In genomic region chr7:44967571-44968446, GRCh38 we compare ENCODE assay signal across 9 cellular contexts. TPM values are rescaled to one million over a fixed set of nuclear protein-coding genes. Genes with fewer than 3 reads are reported as not detected.
DNase-seq lines count a peak whose midpoint lies in the region; ATAC-seq and TF ChIP-seq lines count a peak whose summit lies in the region.
"Had no signal": no experiment of that assay in that cellular context is flagged by ENCODE, and none has a peak within 500 bp of the region (broad histone marks: within the 10 kb centered on the region; RNA-seq: fewer than 3 reads in every experiment).

No MANE protein-coding gene starts in this region.

- H3K56ac ChIP-seq in IMR-90 (ENCODE audit: extremely low read depth, insufficient read depth, low read length), result no peak overlapping the region

- no peak overlapping the region for H3K4me3 ChIP-seq in CD8-positive, alpha-beta memory T cell (ENCODE audit: low read length)
- no peak overlapping the region for H3K4me3 ChIP-seq in IMR-90 (ENCODE audit: insufficient read depth, low read depth, low read length)
- H3K4me3 ChIP-seq in neural progenitor cell, result no peak overlapping the region

- no peak for ATAC-seq in IMR-90 (ENCODE audit: low read depth)
- ATAC-seq in GM21529 (IDR thresholded peaks at IDR 0.05; ENCODE audit: unreplicated experiment), result no peak
- ATAC-seq in HG02798 (IDR thresholded peaks at IDR 0.05; ENCODE audit: poor library complexity, unreplicated experiment), result no peak

- H2AK5ac ChIP-seq in IMR-90 (ENCODE audit: low read depth, low read length), result no peak overlapping the region

- no peak overlapping the region for H2BK15ac ChIP-seq in IMR-90 (ENCODE audit: low read depth, low read length)

- peak overlapping the region; percentile 71 for H2AFZ ChIP-seq in IMR-90 (replicated peaks; ENCODE audit: low read length, poor library complexity)
- peak overlapping the region; percentile 69 for H2AFZ ChIP-seq in neural progenitor cell (replicated peaks)

- no peak overlapping the region for H3K4me2 ChIP-seq in IMR-90 (ENCODE audit: low read depth, low read length)
- no peak overlapping the region for H3K4me2 ChIP-seq in neural progenitor cell

- H3K23ac ChIP-seq in IMR-90 (ENCODE audit: low read depth, low read length), result no peak overlapping the region

- peaks cover 22% of the 10 kb centered on the region for H3K36me3 ChIP-seq in CD8-positive, alpha-beta memory T cell (ENCODE audit: insufficient read depth, low read length)
- no peaks in the 10 kb centered on the region for H3K36me3 ChIP-seq in IMR-90 (ENCODE audit: control insufficient read depth, insufficient read depth, low read length)
- H3K36me3 ChIP-seq in neural progenitor cell, result no peaks in the 10 kb centered on the region

- H4K8ac ChIP-seq in IMR-90 (ENCODE audit: low read depth in 2 of 2, low read length in 2 of 2), result no peak overlapping the region

- peaks cover 0 to 15% (median 2%) of the 10 kb centered on the region in 3 donors for H3K4me1 Mint-ChIP-seq in CD8-positive, alpha-beta memory T cell
- H3K4me1 Mint-ChIP-seq in dendritic cell treated with granulocyte-macrophage colony-stimulating factor and Interleukin-4, amounts not matched to agents 40 ng/mL and 50 ng/mL, for 4 days (ENCODE audit: low read depth), result peaks cover 6% of the 10 kb centered on the region
- peaks cover 3% of the 10 kb centered on the region for H3K4me1 Mint-ChIP-seq in neural progenitor cell

- CTCF ChIA-PET in CD8-positive, alpha-beta memory T cell (lab: Charles Lee), result no interaction called here
- CTCF ChIA-PET in IMR-90 (lab: Yijun Ruan, JAX), result interaction anchor here (0.5 kb wide), 1 partner anchor 49 kb away, joined by 3 read pairs; no protein-coding TSS in a partner anchor

- H3K14ac ChIP-seq in IMR-90 (replicated peaks; ENCODE audit: low read depth, low read length), result no peak overlapping the region

- TF ChIP-seq CTCF in IMR-90 (conservative IDR thresholded peaks at IDR 0.05; ENCODE audit: low read depth, low read length), result peak; percentile 34
- peak; percentile 53 for TF ChIP-seq CTCF in neural progenitor cell (IDR thresholded peaks at IDR 0.05)
- TF ChIP-seq CTCF in GM13977 (IDR thresholded peaks at IDR 0.05; ENCODE audit: extremely low read depth, insufficient read depth, missing control alignments), result no peak

- H3K18ac ChIP-seq in IMR-90 (ENCODE audit: low read depth, low read length), result no peak overlapping the region

- 58% methylated on average over 10 of the region's 18 CpGs; no CpG with 5 or more reads in 1 of the 2 experiments for WGBS in IMR-90 (ENCODE audit: extremely low coverage in 2 of 2, insufficient read length in 1 of 2), 2 experiments

- no peak overlapping the region for H3K27ac ChIP-seq in CD8-positive, alpha-beta memory T cell (ENCODE audit: low read depth, low read length)
- H3K27ac ChIP-seq in IMR-90 (ENCODE audit: insufficient read depth, low read length), result no peak overlapping the region
- no peak overlapping the region for H3K27ac ChIP-seq in neural progenitor cell
- H3K27ac ChIP-seq: HL-60 had no signal

- peaks cover 4 to 88% (median 5%) of the 10 kb centered on the region in 3 donors for H3K36me3 Mint-ChIP-seq in CD8-positive, alpha-beta memory T cell
- H3K36me3 Mint-ChIP-seq in dendritic cell treated with granulocyte-macrophage colony-stimulating factor and Interleukin-4, amounts not matched to agents 40 ng/mL and 50 ng/mL, for 4 days (ENCODE audit: low read depth), result peaks cover 100% of the 10 kb centered on the region
- H3K36me3 Mint-ChIP-seq in neural progenitor cell, result no peaks in the 10 kb centered on the region

- BruUV-seq in IMR-90 (replicated peaks; lab: Mats Ljungman, UMichigan), result no TSS peak

- H3K79me1 ChIP-seq in IMR-90 (ENCODE audit: low read depth in 1 of 2, low read length in 2 of 2), result no peaks in the 10 kb centered on the region

- H3K27ac Mint-ChIP-seq in CD8-positive, alpha-beta memory T cell, result peak overlapping the region in 7 of 8 donors; percentile 11 to 97 (median 79)
- peak overlapping the region; percentile 43 for H3K27ac Mint-ChIP-seq in dendritic cell treated with granulocyte-macrophage colony-stimulating factor and Interleukin-4, amounts not matched to agents 40 ng/mL and 50 ng/mL, for 4 days
- H3K27ac Mint-ChIP-seq in neural progenitor cell, result no peak overlapping the region

- POLR2A ChIA-PET in CD8-positive, alpha-beta memory T cell (lab: Charles Lee), result no interaction called here
- POLR2A ChIA-PET in IMR-90 (lab: Charles Lee; ENCODE audit: unreplicated experiment), result no interaction called here

- H3K79me2 ChIP-seq in neural progenitor cell (ENCODE audit: low read depth), result no peaks in the 10 kb centered on the region

- H3F3A ChIP-seq in neural progenitor cell (ENCODE audit: low read depth), result no peaks in the 10 kb centered on the region

- H3K9ac ChIP-seq in IMR-90 (ENCODE audit: low read depth, low read length), result no peak overlapping the region
- H3K9ac ChIP-seq in neural progenitor cell, result no peak overlapping the region

- H2BK5ac ChIP-seq in IMR-90 (ENCODE audit: low read depth, low read length, poor library complexity, severe bottlenecking), result no peak overlapping the region

- dilution Hi-C loops in IMR-90 (cut with HindIII; ENCODE audit: low sequenced_read_pairs, unreplicated experiment), result no loop called here

- peaks cover 0 to 2% (median 0%) of the 10 kb centered on the region in 5 donors for H3K9me3 Mint-ChIP-seq in CD8-positive, alpha-beta memory T cell
- no peaks in the 10 kb centered on the region for H3K9me3 Mint-ChIP-seq in dendritic cell treated with granulocyte-macrophage colony-stimulating factor and Interleukin-4, amounts not matched to agents 40 ng/mL and 50 ng/mL, for 4 days
- no peaks in the 10 kb centered on the region for H3K9me3 Mint-ChIP-seq in neural progenitor cell

- no peaks in the 10 kb centered on the region for H3K9me3 ChIP-seq in CD8-positive, alpha-beta memory T cell (ENCODE audit: low read length)
- H3K9me3 ChIP-seq in IMR-90 (ENCODE audit: control insufficient read depth, insufficient read depth, low read length), result no peaks in the 10 kb centered on the region
- no peaks in the 10 kb centered on the region for H3K9me3 ChIP-seq in neural progenitor cell (ENCODE audit: low read depth)

- H3K4me3 Mint-ChIP-seq in CD8-positive, alpha-beta memory T cell, result no peak overlapping the region
- no peak overlapping the region for H3K4me3 Mint-ChIP-seq in dendritic cell treated with granulocyte-macrophage colony-stimulating factor and Interleukin-4, amounts not matched to agents 40 ng/mL and 50 ng/mL, for 4 days
- no peak overlapping the region for H3K4me3 Mint-ChIP-seq in neural progenitor cell

- in situ Hi-C loops in IMR-90 (cut with MboI; ENCODE audit: low sequenced_read_pairs), result loop anchor here (10.0 kb wide), 1 partner anchor 167 kb away; no protein-coding TSS in a partner anchor
- in situ Hi-C loops in GM13977 (cut with MboI; ENCODE audit: low pct_unique_long_range_greater_than_20kb, low sequenced_read_pairs, unreplicated experiment), result no loop called here

- no peaks in the 10 kb centered on the region for H3K9me1 ChIP-seq in IMR-90 (ENCODE audit: insufficient read depth, low read length)

- no peak for TF ChIP-seq POLR2A in IMR-90 (IDR thresholded peaks at IDR 0.05; ENCODE audit: low read depth, low read length)

- peak overlapping the region; percentile 55 for H2AK9ac ChIP-seq in IMR-90 (replicated peaks; ENCODE audit: low read depth, low read length, poor library complexity)

- DNase-seq in CD8-positive, alpha-beta memory T cell, result peak in 1 of 5 donors; percentile 36
- DNase-seq in IMR-90 (no peak), neural progenitor cell (ENCODE audit: low spot score) (peak; percentile 67), NCI-H2029 treated with DMSO at 0.1 percent for 48 hours (lab: John Stamatoyannopoulos, UW) (no peak), GM13977 (ENCODE audit: low spot score) (no peak)

- H3K27me3 ChIP-seq in CD8-positive, alpha-beta memory T cell (ENCODE audit: insufficient read depth, low read length, poor library complexity, severe bottlenecking), result no peaks in the 10 kb centered on the region
- peaks cover 11% of the 10 kb centered on the region; the same call in 1 of the 2 replicates for H3K27me3 ChIP-seq in IMR-90 (ENCODE audit: control insufficient read depth, insufficient read depth, low read length)
- H3K27me3 ChIP-seq in neural progenitor cell, result peaks cover 15% of the 10 kb centered on the region

- TF ChIP-seq RAD21 in IMR-90 (IDR thresholded peaks at IDR 0.05; ENCODE audit: low read length), result peak; percentile 38

- H4K91ac ChIP-seq in IMR-90 (ENCODE audit: insufficient read depth, low read depth, low read length), result no peak overlapping the region

- H4K5ac ChIP-seq in IMR-90 (ENCODE audit: low read depth, low read length), result no peak overlapping the region

- intact Hi-C loops in IMR-90 (cut with micrococcal nuclease), result loop anchor here (1.0 kb wide), 1 partner anchor 168 kb away; no protein-coding TSS in a partner anchor
- intact Hi-C loops in dendritic cell treated with granulocyte-macrophage colony-stimulating factor and Interleukin-4, amounts not matched to agents 40 ng/mL and 50 ng/mL, for 4 days (cut with micrococcal nuclease), result no loop called here

- peaks cover 0 to 2% of the 10 kb centered on the region in 2 donors for H3K27me3 Mint-ChIP-seq in CD8-positive, alpha-beta memory T cell
- H3K27me3 Mint-ChIP-seq in dendritic cell treated with granulocyte-macrophage colony-stimulating factor and Interleukin-4, amounts not matched to agents 40 ng/mL and 50 ng/mL, for 4 days, result no peaks in the 10 kb centered on the region
- H3K27me3 Mint-ChIP-seq in neural progenitor cell (ENCODE audit: insufficient read depth, low read depth), result peaks cover 6% of the 10 kb centered on the region

- peaks cover under 1% of the 10 kb centered on the region for H3K4me1 ChIP-seq in CD8-positive, alpha-beta memory T cell (ENCODE audit: insufficient read depth, low read length)
- H3K4me1 ChIP-seq in IMR-90 (ENCODE audit: control insufficient read depth, insufficient read depth, low read length), result no peaks in the 10 kb centered on the region; the same call in 1 of the 2 replicates
- H3K4me1 ChIP-seq in neural progenitor cell, result no peaks in the 10 kb centered on the region

- H4K20me1 ChIP-seq in IMR-90 (ENCODE audit: insufficient read depth, low read length) (no peaks in the 10 kb centered on the region), neural progenitor cell (ENCODE audit: low read depth) (no peaks in the 10 kb centered on the region)

- no peak overlapping the region for H2BK120ac ChIP-seq in IMR-90 (ENCODE audit: low read depth, low read length)

- no peak overlapping the region for H2BK20ac ChIP-seq in IMR-90 (ENCODE audit: low read depth, low read length)

- H3K4ac ChIP-seq in IMR-90 (ENCODE audit: low read depth, low read length), result no peak overlapping the region

RNA-seq across cellular contexts. Expression of gene MYO1G, which starts 11.0 kb away (rescaled TPM):
- 100 to 1,000 TPM; 363 to 374 TPM for total RNA-seq in CD8-positive, alpha-beta memory T cell
- 182 TPM for polyA plus RNA-seq in CD8-positive, alpha-beta memory T cell
- total RNA-seq in IMR-90 (2012; rRNA removed), result under 0.01 TPM in 2 replicates
- polyA plus RNA-seq in IMR-90 (2012; rRNA removed), result 0.02 and 0.04 TPM in 2 replicates
- 0.01 TPM in 1 of 2 replicates, not detected in the other for polyA plus RNA-seq in IMR-90 (2012; cell fraction: cytosol; rRNA removed)
- 0.16 and 0.21 TPM in 2 replicates for polyA plus RNA-seq in IMR-90 (2012; cell fraction: nucleus; rRNA removed; ENCODE audit: low replicate concordance)
- 0.03 TPM in 1 of 2 replicates, not detected in the other for total RNA-seq in neural progenitor cell (ENCODE audit: low replicate concordance)

RNA-seq across cellular contexts. Expression of gene CCM2, which starts 32.2 kb away (rescaled TPM):
- total RNA-seq in CD8-positive, alpha-beta memory T cell, result 10 to 100 TPM; 70.6 to 74.8 TPM
- polyA plus RNA-seq in CD8-positive, alpha-beta memory T cell, result 81.1 TPM
- 56.1 and 65.2 TPM in 2 replicates for total RNA-seq in IMR-90 (2012; rRNA removed)
- 71.7 and 78.5 TPM in 2 replicates for polyA plus RNA-seq in IMR-90 (2012; rRNA removed)
- 50.3 and 98.2 TPM in 2 replicates for polyA plus RNA-seq in IMR-90 (2012; cell fraction: cytosol; rRNA removed)
- 45.6 and 112 TPM in 2 replicates for polyA plus RNA-seq in IMR-90 (2012; cell fraction: nucleus; rRNA removed; ENCODE audit: low replicate concordance)
- total RNA-seq in neural progenitor cell (ENCODE audit: low replicate concordance), result 21.8 and 37.5 TPM in 2 replicates

Comparison
In these comparisons a context has a peak if more than half of its experiments do, and no peak if none do; other contexts are left out.
1. RNA of gene MYO1G, which starts 11.0 kb away (total RNA-seq): 363 to 374 TPM in CD8-positive, alpha-beta memory T cell; under 0.01 TPM in IMR-90 and 0.03 TPM in neural progenitor cell; every median in the first group is over 100 times any median in the second.